Comparison of ENCODE assay signal across 10 cellular contexts in the genomic region with DNA sequence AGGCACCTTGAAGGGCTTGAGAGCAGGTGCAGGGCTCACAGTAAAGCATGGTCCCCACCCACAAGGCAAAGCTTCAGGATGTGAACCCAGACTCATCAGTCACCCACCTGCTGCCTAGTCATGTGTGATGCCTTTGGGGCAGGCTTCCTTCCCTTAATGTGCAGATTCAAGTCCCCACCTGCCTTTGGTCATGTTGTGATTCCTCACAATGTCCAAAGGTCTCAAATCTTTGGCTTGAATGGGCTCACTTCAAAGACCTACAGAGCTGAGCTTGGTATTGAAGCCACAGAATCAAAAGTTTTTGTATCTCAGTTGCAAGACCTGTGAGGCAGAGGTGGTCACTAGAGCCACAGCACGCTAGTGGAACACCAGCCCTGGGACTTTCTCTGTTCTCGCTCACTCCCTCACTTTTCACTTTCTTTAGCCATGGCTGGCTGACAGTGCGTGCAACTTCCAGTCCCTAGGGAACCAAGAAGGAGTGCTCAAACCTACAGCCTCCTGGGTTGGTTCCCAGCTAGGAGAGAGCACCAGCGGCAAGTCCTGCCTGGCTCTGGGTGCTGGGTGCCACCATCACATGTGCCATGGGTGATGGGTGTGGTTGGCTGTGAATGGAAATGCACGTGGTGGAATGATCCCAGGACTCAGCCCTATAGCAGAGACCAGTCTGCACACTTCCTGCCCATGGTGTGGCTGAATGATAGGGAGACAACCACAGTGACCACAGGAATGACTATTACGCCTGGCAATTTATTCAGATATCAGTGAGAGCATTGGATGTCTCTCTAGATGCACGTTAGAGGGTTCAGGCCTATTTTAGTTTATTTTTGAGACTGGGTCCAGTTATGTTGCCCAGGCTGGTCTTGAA.
DNase-seq lines count a peak whose midpoint lies in the region; ATAC-seq and TF ChIP-seq lines count a peak whose summit lies in the region.
"Had no signal": no experiment of that assay in that cellular context is flagged by ENCODE, and none has a peak within 500 bp of the region (broad histone marks: within the 10 kb centered on the region; RNA-seq: fewer than 3 reads in every experiment).

No MANE protein-coding gene starts in this region.

- ATAC-seq in GM18498 (IDR thresholded peaks at IDR 0.05; ENCODE audit: unreplicated experiment) (peak; percentile 53), GM21619 (IDR thresholded peaks at IDR 0.05; ENCODE audit: unreplicated experiment) (peak; percentile 61)

- CTCF ChIA-PET in RWPE1 (lab: Yijun Ruan, JAX): no interaction called here

- no peak for TF ChIP-seq CTCF in RWPE1 (conservative IDR thresholded peaks at IDR 0.05; ENCODE audit: low read depth)

- no peak overlapping the region for H3K27ac ChIP-seq in RWPE1
- H3K27ac ChIP-seq: epithelial cell of prostate had no signal

- POLR2A ChIA-PET in RWPE1 (lab: Yijun Ruan, JAX; ENCODE audit: low non-redundant PET): no interaction called here

- DNase-seq in HK-2 (ENCODE audit: unreplicated experiment) (peak; percentile 9), foreskin melanocyte (peak; percentile 68), DMS114 treated with DMSO at 0.1 percent for 48 hours (lab: John Stamatoyannopoulos, UW; ENCODE audit: unreplicated experiment) (no peak), RPMI8226 (no peak), NCI-H1694 treated with DMSO at 0.1 percent for 48 hours (lab: John Stamatoyannopoulos, UW) (no peak), RWPE1 (ENCODE audit: low spot score) (no peak)
- DNase-seq: NCI-H446 had no signal

Comparison
In these comparisons a context has a peak if more than half of its experiments do, and no peak if none do; other contexts are left out.
1. DNase-seq: peak in HK-2 (single experiment) and foreskin melanocyte (single experiment); none in DMS114 treated with DMSO at 0.1 percent for 48 hours (single experiment), RPMI8226 (single experiment), NCI-H1694 treated with DMSO at 0.1 percent for 48 hours (single experiment) and RWPE1 (single experiment).